Comparison of ENCODE assay signal across 11 cellular contexts in genomic region chr3:129442947-129443346, GRCh38. TPM values are rescaled to one million over a fixed set of nuclear protein-coding genes. Genes with fewer than 3 reads are reported as not detected.
DNase-seq lines count a peak whose midpoint lies in the region; ATAC-seq and TF ChIP-seq lines count a peak whose summit lies in the region.
"Had no signal": no experiment of that assay in that cellular context is flagged by ENCODE, and none has a peak within 500 bp of the region (broad histone marks: within the 10 kb centered on the region; RNA-seq: fewer than 3 reads in every experiment).

No MANE protein-coding gene starts in this region.

- CTCF ChIA-PET in Caco-2 (lab: Charles Lee): interaction anchor here (1.8 kb wide), 1 partner anchor 59 kb away, joined by 7 read pairs; no protein-coding TSS in a partner anchor

- intact Hi-C loops in Caco-2 (cut with micrococcal nuclease; ENCODE audit: unreplicated experiment): no loop called here

- H3K4me3 Mint-ChIP-seq in Caco-2 (ENCODE audit: unreplicated experiment) (no peak overlapping the region), osteocyte (ENCODE audit: unreplicated experiment) (no peak overlapping the region)

- peaks cover 23% of the 10 kb centered on the region for H3K36me3 Mint-ChIP-seq in Caco-2 (ENCODE audit: insufficient read depth, unreplicated experiment)
- peaks cover under 1% of the 10 kb centered on the region for H3K36me3 Mint-ChIP-seq in osteocyte (ENCODE audit: unreplicated experiment)

- H3K9me3 Mint-ChIP-seq in Caco-2 (ENCODE audit: unreplicated experiment) (no peaks in the 10 kb centered on the region), osteocyte (ENCODE audit: unreplicated experiment) (no peaks in the 10 kb centered on the region)
- H3K9me3 Mint-ChIP-seq: immature natural killer cell, naive B cell had no signal

- peaks cover 40% of the 10 kb centered on the region for H3K4me1 ChIP-seq in ACC112 (ENCODE audit: control insufficient read depth, insufficient read depth, low read length, unreplicated experiment)
- peaks cover 50% of the 10 kb centered on the region for H3K4me1 ChIP-seq in Caco-2

- H3K9me3 ChIP-seq in Caco-2: no peaks in the 10 kb centered on the region

- H3K4me3 ChIP-seq in ACC112 (ENCODE audit: low read depth, low read length): peak overlapping the region; percentile 95
- H3K4me3 ChIP-seq in Caco-2 (ENCODE audit: low read depth, low read length): no peak overlapping the region

- TF ChIP-seq CTCF in Caco-2 (IDR thresholded peaks at IDR 0.05; ENCODE audit: insufficient read depth in 1 of 2, low read depth in 1 of 2, low read length in 1 of 2, severe bottlenecking in 1 of 2, unreplicated experiment in 1 of 2): no peak
- no peak for TF ChIP-seq CTCF in osteocyte (IDR thresholded peaks at IDR 0.05)

- DNase-seq in Caco-2 (no peak), cerebellar cortex (ENCODE audit: low spot score) (peak; percentile 26), osteocyte (ENCODE audit: extremely low spot score, unreplicated experiment) (no peak), NCI-H2171 treated with DMSO at 0.1 percent for 48 hours (lab: John Stamatoyannopoulos, UW) (no peak), NCI-H146 (lab: John Stamatoyannopoulos, UW) (no peak), hypothalamus (lab: John Stamatoyannopoulos, UW) (no peak)
- DNase-seq: immature natural killer cell, naive B cell, NCI-H2081 treated with DMSO at 0.1 percent for 48 hours had no signal

- H3K27ac Mint-ChIP-seq in Caco-2 (ENCODE audit: unreplicated experiment) (peak overlapping the region; percentile 17), osteocyte (ENCODE audit: unreplicated experiment) (peak overlapping the region; percentile 94)

- H3K4me1 Mint-ChIP-seq in Caco-2 (ENCODE audit: low read depth, unreplicated experiment): peaks cover 39% of the 10 kb centered on the region
- peaks cover 48% of the 10 kb centered on the region for H3K4me1 Mint-ChIP-seq in osteocyte (ENCODE audit: unreplicated experiment)

- H3K36me3 ChIP-seq in ACC112 (ENCODE audit: insufficient read depth, low read length) (no peaks in the 10 kb centered on the region), Caco-2 (ENCODE audit: control insufficient read depth, insufficient read depth, low read length) (no peaks in the 10 kb centered on the region)

- H3K27me3 ChIP-seq in ACC112 (ENCODE audit: insufficient read depth, low read length): no peaks in the 10 kb centered on the region
- no peaks in the 10 kb centered on the region for H3K27me3 ChIP-seq in Caco-2 (replicated peaks; ENCODE audit: control insufficient read depth, insufficient read depth, low read length)

- ATAC-seq in HG02759 (IDR thresholded peaks at IDR 0.05; ENCODE audit: unreplicated experiment): no peak

- H2AFZ ChIP-seq in ACC112 (ENCODE audit: low read length, unreplicated experiment): peak overlapping the region; percentile 71

- H3K27me3 Mint-ChIP-seq in Caco-2 (ENCODE audit: insufficient read depth, unreplicated experiment): no peaks in the 10 kb centered on the region
- no peaks in the 10 kb centered on the region for H3K27me3 Mint-ChIP-seq in osteocyte (ENCODE audit: unreplicated experiment)
- H3K27me3 Mint-ChIP-seq: naive B cell had no signal

- no peak overlapping the region for H3K27ac ChIP-seq in ACC112 (ENCODE audit: low read depth, low read length)

- no TSS peak for BruUV-seq in Caco-2 (replicated peaks; lab: Mats Ljungman, UMichigan)

- peaks cover 45% of the 10 kb centered on the region for H3K79me2 ChIP-seq in ACC112 (ENCODE audit: control insufficient read depth, insufficient read depth, low read length, unreplicated experiment)

- POLR2A ChIA-PET in Caco-2 (lab: Charles Lee): no interaction called here

RNA-seq across cellular contexts. Expression of gene IFT122, which starts 2.9 kb away (rescaled TPM):
- 21.9 and 30.0 TPM in 2 replicates for total RNA-seq in Caco-2 (2022)
- 23.2 and 25.9 TPM in 2 replicates for total RNA-seq in osteocyte

RNA-seq across cellular contexts. Expression of gene MBD4, which starts 3.2 kb away (rescaled TPM):
- total RNA-seq in Caco-2 (2022) (33.5 and 39.8 TPM in 2 replicates), osteocyte (23.1 and 24.2 TPM in 2 replicates)

RNA-seq across cellular contexts. Expression of gene EFCAB12, which starts 14.5 kb away (rescaled TPM):
- total RNA-seq in Caco-2 (2022): 0.14 and 0.49 TPM in 2 replicates
- 0.08 and 0.30 TPM in 2 replicates for total RNA-seq in osteocyte
